ENCODE assay signal across 27 cellular contexts in genomic region chr20:59081036-59081435, GRCh38.
"Had no signal": no experiment of that assay in that cellular context is flagged by ENCODE, and none has a peak within 500 bp of the region (broad histone marks: within the 10 kb centered on the region; RNA-seq: fewer than 3 reads in every experiment).

No MANE protein-coding gene starts in this region.

- DNase-seq: cerebellar nuclear complex; cortex of kidney; effector CD8-positive, alpha-beta T cell; endodermal cell; erythroblast; esophagus squamous epithelium; foreskin melanocyte; kidney; mesenchymal stem cell; mucosa of descending colon; naive B cell; stimulated activated CD4-positive, alpha-beta T cell treated with anti-CD3 and anti-CD28 coated beads, Interleukin-2, amount 100 ng/mL, for 24 hours; stimulated activated CD4-positive, alpha-beta T cell treated with anti-CD3 and anti-CD28 coated beads, Interleukin-4, amount 100 ng/mL, for 24 hours; stimulated activated naive CD4-positive, alpha-beta T cell treated with Interleukin-2 at 50 U/mL for 16 hours; stomach; thyroid gland; trophoblast cell had no signal

- H3K4me1 ChIP-seq: neural progenitor cell, vagina had no signal

- ATAC-seq: left lobe of liver; mucosa of descending colon; natural killer cell treated with Interleukin-12 subunit alpha and Interleukin-12 subunit beta and Interleukin-15 and Interleukin-18, amount 100 ng/mL, for 72 hours; sciatic nerve; stimulated activated effector memory CD8-positive, alpha-beta T cell treated with anti-CD3 and anti-CD28 coated beads, Interleukin-12 subunit alpha, Interleukin-12 subunit beta, amount 100 ng/mL, for 72 hours had no signal

- H3K27ac Mint-ChIP-seq: endodermal cell; mesothelial cell of epicardium; naive B cell; neural progenitor cell; stimulated activated effector memory CD8-positive, alpha-beta T cell treated with anti-CD3 and anti-CD28 coated beads, Interleukin-12 subunit alpha, Interleukin-12 subunit beta, amount 100 ng/mL, for 72 hours had no signal

- H3K36me3 Mint-ChIP-seq: mesothelial cell of epicardium; naive B cell; natural killer cell treated with Interleukin-12 subunit alpha and Interleukin-12 subunit beta and Interleukin-15 and Interleukin-18, amount 100 ng/mL, for 72 hours; neural progenitor cell had no signal

- H3K9me3 ChIP-seq: esophagus squamous epithelium, mucosa of descending colon, prostate gland, right atrium auricular region, stomach, thyroid gland, vagina had no signal

- H3K27ac ChIP-seq: esophagus squamous epithelium, neural progenitor cell, prostate gland, right atrium auricular region, stomach, thyroid gland, vagina had no signal

- H3K4me1 Mint-ChIP-seq: endodermal cell, mesothelial cell of epicardium, neural progenitor cell had no signal

- H3K36me3 ChIP-seq: esophagus squamous epithelium, neural progenitor cell, prostate gland, right atrium auricular region, stomach, thyroid gland, vagina had no signal

- H2AFZ ChIP-seq: neural progenitor cell had no signal

- H3K9me3 Mint-ChIP-seq: endodermal cell; mesothelial cell of epicardium; naive B cell; natural killer cell treated with Interleukin-12 subunit alpha and Interleukin-12 subunit beta and Interleukin-15 and Interleukin-18, amount 100 ng/mL, for 72 hours; neural progenitor cell; stimulated activated effector memory CD8-positive, alpha-beta T cell treated with anti-CD3 and anti-CD28 coated beads, Interleukin-12 subunit alpha, Interleukin-12 subunit beta, amount 100 ng/mL, for 72 hours had no signal

- H3K4me2 ChIP-seq: neural progenitor cell had no signal

- H3K4me3 Mint-ChIP-seq: endodermal cell; mesothelial cell of epicardium; naive B cell; natural killer cell treated with Interleukin-12 subunit alpha and Interleukin-12 subunit beta and Interleukin-15 and Interleukin-18, amount 100 ng/mL, for 72 hours; neural progenitor cell; stimulated activated effector memory CD8-positive, alpha-beta T cell treated with anti-CD3 and anti-CD28 coated beads, Interleukin-12 subunit alpha, Interleukin-12 subunit beta, amount 100 ng/mL, for 72 hours had no signal

- FAIRE-seq: kidney had no signal

- H3K4me3 ChIP-seq: esophagus squamous epithelium, lung, mucosa of descending colon, neural progenitor cell, prostate gland, right atrium auricular region, stomach, thyroid gland, vagina had no signal

- H3K9ac ChIP-seq: neural progenitor cell had no signal

- H3K27me3 ChIP-seq: right atrium auricular region, thyroid gland, vagina had no signal
